2 cellular contexts compared by ENCODE assay signal in genomic region chr9:19057033-19057432, GRCh38.
A peak's percentile ranks its signal among the peaks of the same experiment; 100 is the strongest.
TF ChIP-seq lines count a peak whose summit lies in the region.

No MANE protein-coding gene starts in this region.

TF ChIP-seq in HepG2, 621 proteins besides CTCF, POLR2A, EP300 and RAD21:
- TF ChIP-seq ZNF282 (IDR thresholded peaks at IDR 0.05; ENCODE audit: partially characterized antibody), result no peak
- peak; percentile 37; the same call in 1 of the 2 replicates for TF ChIP-seq ATF7 (IDR thresholded peaks at IDR 0.05)
- TF ChIP-seq ATF7 (CRISPR knock-in tag; IDR thresholded peaks at IDR 0.05), result no peak

TF ChIP-seq in HEK293, 187 proteins besides CTCF, POLR2A, EP300 and RAD21:
- peak; percentile 71 for TF ChIP-seq ZNF366 (tag by site-specific recombination; conservative IDR thresholded peaks at IDR 0.05)
- TF ChIP-seq ZNF629 (tag by site-specific recombination; IDR thresholded peaks at IDR 0.05), result peak; percentile 54
- no peak for TF ChIP-seq INSM2 (tag by site-specific recombination; IDR thresholded peaks at IDR 0.05)
- TF ChIP-seq SP7 (tag by site-specific recombination; IDR thresholded peaks at IDR 0.05), result peak; percentile 75
- TF ChIP-seq ZNF660 (tag by site-specific recombination; IDR thresholded peaks at IDR 0.05), result no peak
